In genomic region chr4:101961144-101961543, GRCh38 we compare ENCODE assay signal across 14 cellular contexts.
DNase-seq lines count a peak whose midpoint lies in the region; ATAC-seq and TF ChIP-seq lines count a peak whose summit lies in the region.
"Had no signal": no experiment of that assay in that cellular context is flagged by ENCODE, and none has a peak within 500 bp of the region (broad histone marks: within the 10 kb centered on the region; RNA-seq: fewer than 3 reads in every experiment).

No MANE protein-coding gene starts in this region.

- H3K36me3 ChIP-seq in breast epithelium (no peaks in the 10 kb centered on the region), SK-N-SH (replicated peaks in 1 of 2; ENCODE audit: control insufficient read depth in 1 of 2, insufficient read depth in 2 of 2, low read length in 1 of 2) (no peaks in the 10 kb centered on the region), vagina (no peaks in the 10 kb centered on the region), esophagus muscularis mucosa (no peaks in the 10 kb centered on the region)

- H3K4me3 ChIP-seq in breast epithelium (no peak overlapping the region), SK-N-SH (ENCODE audit: low read depth in 2 of 2, low read length in 1 of 2) (no peak overlapping the region), vagina (no peak overlapping the region), esophagus muscularis mucosa (no peak overlapping the region)

- 18% methylated on average over 1 of the region's 1 CpG for WGBS in SK-N-SH (ENCODE audit: low lambda C conversion rate)
- WGBS in esophagus muscularis mucosa, result 74% methylated on average over 1 of the region's 1 CpG

- H3F3A ChIP-seq in SK-N-SH (replicated peaks; ENCODE audit: insufficient read depth), result no peaks in the 10 kb centered on the region

- DNase-seq in MCF 10A (ENCODE audit: unreplicated experiment) (peak; percentile 32), breast epithelium (ENCODE audit: low spot score in 2 of 2) (no peak), SK-N-SH (no peak), iris pigment epithelial cell (ENCODE audit: low read depth) (peak; percentile 56), vagina (ENCODE audit: extremely low spot score in 2 of 2) (no peak), esophagus muscularis mucosa (ENCODE audit: extremely low spot score) (no peak)
- DNase-seq: activated CD8-positive, alpha-beta memory T cell treated with anti-CD3 and anti-CD28 coated beads, Interleukin-2, amount 10 ng/mL, durations not matched to agents 7 days and 5 days; DMS79 treated with DMSO at 0.1 percent for 48 hours; small intestine had no signal

- no peaks in the 10 kb centered on the region for H3K27me3 Mint-ChIP-seq in MCF 10A (ENCODE audit: insufficient read depth, unreplicated experiment)
- H3K27me3 Mint-ChIP-seq: activated CD8-positive, alpha-beta memory T cell treated with anti-CD3 and anti-CD28 coated beads, Interleukin-2, amount 10 ng/mL, durations not matched to agents 7 days and 5 days; type B pancreatic cell had no signal

- POLR2A ChIA-PET in MCF 10A (lab: Yijun Ruan, JAX), result no interaction called here
- POLR2A ChIA-PET in SK-N-SH (lab: Yijun Ruan, JAX), result no interaction called here

- no peak for TF ChIP-seq CTCF in MCF 10A (IDR thresholded peaks at IDR 0.05; ENCODE audit: unreplicated experiment)
- TF ChIP-seq CTCF in breast epithelium (IDR thresholded peaks at IDR 0.05), result no peak
- no peak for TF ChIP-seq CTCF in SK-N-SH (IDR thresholded peaks at IDR 0.05)
- TF ChIP-seq CTCF in vagina (IDR thresholded peaks at IDR 0.05), result no peak
- no peak for TF ChIP-seq CTCF in esophagus muscularis mucosa (IDR thresholded peaks at IDR 0.05)

- H3K36me3 Mint-ChIP-seq in MCF 10A (ENCODE audit: insufficient read depth, unreplicated experiment), result no peaks in the 10 kb centered on the region
- H3K36me3 Mint-ChIP-seq: activated CD8-positive, alpha-beta memory T cell treated with anti-CD3 and anti-CD28 coated beads, Interleukin-2, amount 10 ng/mL, durations not matched to agents 7 days and 5 days; activated naive CD4-positive, alpha-beta T cell treated with anti-CD3 and anti-CD28 coated beads, Interleukin-2, amount 50 U/mL, for 72 hours; type B pancreatic cell had no signal

- H3K27me3 ChIP-seq in breast epithelium (no peaks in the 10 kb centered on the region), SK-N-SH (ENCODE audit: insufficient read depth) (no peaks in the 10 kb centered on the region), vagina (no peaks in the 10 kb centered on the region), esophagus muscularis mucosa (no peaks in the 10 kb centered on the region)

- H3K27ac ChIP-seq in breast epithelium (no peak overlapping the region), SK-N-SH (ENCODE audit: low read depth in 2 of 2, low read length in 1 of 2) (peak overlapping the region in 1 of 2 experiments; percentile 51; a peak in 1 of 4 replicates), vagina (no peak overlapping the region), esophagus muscularis mucosa (replicated peaks in 1 of 4) (no peak overlapping the region)

- intact Hi-C loops in MCF 10A (cut with micrococcal nuclease), result no loop called here
- intact Hi-C loops in breast epithelium (cut with DNase I; ENCODE audit: low total_unique reads), result no loop called here
- intact Hi-C loops in vagina (cut with DNase I), result no loop called here
- intact Hi-C loops in esophagus muscularis mucosa (cut with DNase I), result no loop called here

- peak overlapping the region; percentile 67; the same call in 1 of the 2 replicates for H2AFZ ChIP-seq in SK-N-SH (ENCODE audit: low read depth)

- no peak overlapping the region for H3K27ac Mint-ChIP-seq in MCF 10A (ENCODE audit: low read depth, unreplicated experiment)
- H3K27ac Mint-ChIP-seq: activated CD8-positive, alpha-beta memory T cell treated with anti-CD3 and anti-CD28 coated beads, Interleukin-2, amount 10 ng/mL, durations not matched to agents 7 days and 5 days; activated naive CD4-positive, alpha-beta T cell treated with anti-CD3 and anti-CD28 coated beads, Interleukin-2, amount 50 U/mL, for 72 hours; type B pancreatic cell had no signal

- CTCF ChIA-PET in MCF 10A (lab: Yijun Ruan, JAX), result no interaction called here
- CTCF ChIA-PET in SK-N-SH (lab: Yijun Ruan, JAX), result interaction anchor here (1.4 kb wide), 1 partner anchor 12 kb away, joined by 3 read pairs; no protein-coding TSS in a partner anchor

- 0 out of 4 replicates have a peak, but pooled peaks of 1 of the 2 experiments have one; percentile 21 for TF ChIP-seq EP300 in SK-N-SH (IDR thresholded peaks at IDR 0.05; ENCODE audit: borderline replicate concordance in 1 of 2, low read depth in 1 of 2, low read length in 1 of 2)
- TF ChIP-seq EP300 in esophagus muscularis mucosa (IDR thresholded peaks at IDR 0.05), result no peak

- no peaks in the 10 kb centered on the region for H3K4me1 Mint-ChIP-seq in MCF 10A (ENCODE audit: insufficient read depth, unreplicated experiment)
- H3K4me1 Mint-ChIP-seq: activated CD8-positive, alpha-beta memory T cell treated with anti-CD3 and anti-CD28 coated beads, Interleukin-2, amount 10 ng/mL, durations not matched to agents 7 days and 5 days had no signal

- H3K9me3 ChIP-seq in breast epithelium (no peaks in the 10 kb centered on the region), SK-N-SH (no peaks in the 10 kb centered on the region), vagina (no peaks in the 10 kb centered on the region), esophagus muscularis mucosa (no peaks in the 10 kb centered on the region)

- no peak overlapping the region for H3K9ac ChIP-seq in SK-N-SH

- H4K20me1 ChIP-seq in SK-N-SH (ENCODE audit: insufficient read depth), result no peaks in the 10 kb centered on the region

- TF ChIP-seq RAD21 in SK-N-SH (IDR thresholded peaks at IDR 0.05; ENCODE audit: low read length), result no peak

- H3K9me3 Mint-ChIP-seq in MCF 10A (ENCODE audit: unreplicated experiment), result no peaks in the 10 kb centered on the region
- H3K9me3 Mint-ChIP-seq: activated naive CD4-positive, alpha-beta T cell treated with anti-CD3 and anti-CD28 coated beads, Interleukin-2, amount 50 U/mL, for 72 hours; type B pancreatic cell had no signal

- H3K9me2 ChIP-seq in SK-N-SH, result no peaks in the 10 kb centered on the region

- no peak for ATAC-seq in HG02884 (IDR thresholded peaks at IDR 0.05; ENCODE audit: unreplicated experiment)
- ATAC-seq in GM19463 (IDR thresholded peaks at IDR 0.05; ENCODE audit: unreplicated experiment), result no peak
- ATAC-seq: activated CD8-positive, alpha-beta memory T cell treated with anti-CD3 and anti-CD28 coated beads, Interleukin-2, amount 10 ng/mL, durations not matched to agents 7 days and 5 days; activated naive CD4-positive, alpha-beta T cell treated with anti-CD3 and anti-CD28 coated beads, Interleukin-2, amount 50 U/mL, for 72 hours; left lobe of liver had no signal

- TF ChIP-seq POLR2A in breast epithelium (IDR thresholded peaks at IDR 0.05) (no peak), vagina (IDR thresholded peaks at IDR 0.05) (no peak), esophagus muscularis mucosa (IDR thresholded peaks at IDR 0.05; ENCODE audit: low read depth) (no peak)

- H3K79me2 ChIP-seq in SK-N-SH (ENCODE audit: insufficient read depth), result no peaks in the 10 kb centered on the region

- no TSS peak for BruUV-seq in MCF 10A (replicated peaks; lab: Mats Ljungman, UMichigan)

- H3K4me2 ChIP-seq in SK-N-SH, result peak overlapping the region; percentile 8; the same call in 1 of the 2 replicates

- H3K4me1 ChIP-seq in breast epithelium, result no peaks in the 10 kb centered on the region
- no peaks in the 10 kb centered on the region for H3K4me1 ChIP-seq in SK-N-SH (ENCODE audit: control insufficient read depth in 1 of 2, insufficient read depth in 2 of 2, low read depth in 1 of 2, low read length in 1 of 2)
- no peaks in the 10 kb centered on the region for H3K4me1 ChIP-seq in vagina
- H3K4me1 ChIP-seq in esophagus muscularis mucosa, result no peaks in the 10 kb centered on the region

- no peak overlapping the region for H3K4me3 Mint-ChIP-seq in MCF 10A (ENCODE audit: unreplicated experiment)
- H3K4me3 Mint-ChIP-seq: activated CD8-positive, alpha-beta memory T cell treated with anti-CD3 and anti-CD28 coated beads, Interleukin-2, amount 10 ng/mL, durations not matched to agents 7 days and 5 days; type B pancreatic cell had no signal

TF ChIP-seq in SK-N-SH, 30 proteins besides CTCF, POLR2A, EP300 and RAD21 (continues in another document):
- TF ChIP-seq MEF2A (IDR thresholded peaks at IDR 0.05; ENCODE audit: borderline replicate concordance, low read depth) (no peak), EZH2phosphoT487 (IDR thresholded peaks at IDR 0.05; ENCODE audit: borderline replicate concordance, low read depth) (no peak), USF1 (IDR thresholded peaks at IDR 0.05; ENCODE audit: borderline replicate concordance, low read depth) (no peak), FOSL2 (IDR thresholded peaks at IDR 0.05; ENCODE audit: borderline replicate concordance, low read depth) (peak; percentile 37; the same call in 1 of the 2 replicates), IRF3 (IDR thresholded peaks at IDR 0.05; ENCODE audit: low read depth, low read length) (no peak), GABPA (IDR thresholded peaks at IDR 0.05; ENCODE audit: low read depth) (no peak), FOXM1 (IDR thresholded peaks at IDR 0.05; ENCODE audit: low read depth) (no peak), RFX5 (IDR thresholded peaks at IDR 0.05; ENCODE audit: low read length) (no peak), TCF12 (IDR thresholded peaks at IDR 0.05) (peak; percentile 52)

Comparison
In these comparisons a context has a peak if more than half of its experiments do, and no peak if none do; other contexts are left out.
1. DNase-seq: peak in MCF 10A (single experiment) and iris pigment epithelial cell (single experiment); none in breast epithelium (0 of 2), SK-N-SH (single experiment), vagina (0 of 2) and esophagus muscularis mucosa (single experiment).